8 cellular contexts compared by ENCODE assay signal in the genomic region with DNA sequence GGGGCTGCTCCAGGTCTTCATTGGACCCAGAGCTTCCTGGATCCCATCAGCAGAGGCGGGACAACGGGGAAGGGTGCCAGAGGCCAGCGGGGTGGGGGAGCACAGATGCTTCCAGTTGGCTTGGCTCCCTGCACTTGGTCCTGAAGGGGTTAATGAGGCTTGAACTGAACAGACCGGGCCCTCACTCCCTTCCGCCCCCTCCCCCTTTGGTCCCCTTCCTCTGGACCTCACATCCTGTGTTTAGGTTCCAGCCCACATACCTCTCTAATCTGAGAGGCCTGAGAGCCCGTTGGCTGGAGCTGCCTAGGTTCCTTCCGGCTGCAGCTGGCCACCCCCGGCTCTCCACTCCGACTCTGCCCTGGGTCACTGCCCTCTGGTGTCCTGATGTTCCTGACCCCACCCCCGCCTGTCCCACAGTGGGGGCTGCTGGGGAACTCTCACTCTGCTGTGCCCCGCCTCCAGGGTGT. TPM values are rescaled to one million over a fixed set of nuclear protein-coding genes. Genes with fewer than 3 reads are reported as not detected.
DNase-seq lines count a peak whose midpoint lies in the region; ATAC-seq and TF ChIP-seq lines count a peak whose summit lies in the region.

No MANE protein-coding gene starts in this region.

- TF ChIP-seq POLR2A in gastrocnemius medialis (IDR thresholded peaks at IDR 0.05): no peak

- 41 to 42% (median 41%) methylated on average over 9 to 11 of the region's 11 CpGs for WGBS in adipose tissue, 3 donors
- 12% methylated on average over 11 of the region's 11 CpGs for WGBS in right cardiac atrium

- peak; percentile 4 for TF ChIP-seq CTCF in GM10266 (IDR thresholded peaks at IDR 0.05; ENCODE audit: control insufficient read depth, insufficient read depth, low read depth, missing control alignments)
- TF ChIP-seq CTCF in gastrocnemius medialis (IDR thresholded peaks at IDR 0.05 in 4 of 5, conservative IDR thresholded peaks at IDR 0.05 in 1 of 5): no peak

- in situ Hi-C loops in gastrocnemius medialis (cut with MboI; ENCODE audit: low sequenced_read_pairs in 4 of 4): loop anchor here in 2 of 4 donors (25.0 kb wide), 2 partner anchors 344 to 644 kb away; no protein-coding TSS in a partner anchor

- no peak overlapping the region for H3K4me3 ChIP-seq in right cardiac atrium (ENCODE audit: low read length)
- H3K4me3 ChIP-seq in gastrocnemius medialis: peak overlapping the region in 2 of 4 donors; percentile 22 to 38

- peak overlapping the region; percentile 87 for H3K27ac ChIP-seq in adipose tissue (ENCODE audit: low read depth, low read length)
- peak overlapping the region; percentile 95 for H3K27ac ChIP-seq in right cardiac atrium (ENCODE audit: low read length)
- peak overlapping the region; percentile 95 to 100 (median 98) for H3K27ac ChIP-seq in gastrocnemius medialis

- H3K4me1 ChIP-seq in right cardiac atrium (ENCODE audit: control insufficient read depth, insufficient read depth, low read length): peaks cover 30% of the 10 kb centered on the region
- H3K4me1 ChIP-seq in gastrocnemius medialis: peaks cover 84 to 87% of the 10 kb centered on the region in 2 donors

- no peak for DNase-seq in GM10266 (ENCODE audit: extremely low spot score)
- peak; percentile 84 to 91 (median 90) for DNase-seq in right cardiac atrium
- DNase-seq in gastrocnemius medialis: peak in 1 of 2 donors; percentile 46
- DNase-seq in DMS53 (lab: John Stamatoyannopoulos, UW): no peak
- DNase-seq in AG08396 (ENCODE audit: low spot score): no peak

- intact Hi-C loops in right cardiac atrium (cut with DNase I) (loop anchor here in 2 of 4 donors (5.0 to 10.0 kb wide), 2 partner anchors 341 to 354 kb away; no protein-coding TSS in a partner anchor), gastrocnemius medialis (cut with DNase I; ENCODE audit: low total_unique reads) (loop anchor here (2.0 kb wide), 1 partner anchor 31 kb away; no protein-coding TSS in a partner anchor)

- ATAC-seq in right cardiac atrium: peak; percentile 23 to 59
- no peak for ATAC-seq in gastrocnemius medialis
- ATAC-seq in GM18873 (IDR thresholded peaks at IDR 0.05; ENCODE audit: low FRiP score, unreplicated experiment): no peak
- no peak for ATAC-seq in GM18520 (IDR thresholded peaks at IDR 0.05; ENCODE audit: unreplicated experiment)

- H3K36me3 ChIP-seq in gastrocnemius medialis: no peaks in the 10 kb centered on the region

- H3K9me3 ChIP-seq in right cardiac atrium (ENCODE audit: control insufficient read depth, low read length) (no peaks in the 10 kb centered on the region), gastrocnemius medialis (no peaks in the 10 kb centered on the region)

- H3K27me3 ChIP-seq in right cardiac atrium (ENCODE audit: control insufficient read depth, insufficient read depth) (no peaks in the 10 kb centered on the region), gastrocnemius medialis (no peaks in the 10 kb centered on the region)

RNA-seq across cellular contexts. Expression of gene PTPA, which starts 32.3 kb away (rescaled TPM):
- 10 to 100 TPM; 42.9 to 78.6 (median 43.6) TPM for polyA plus RNA-seq in adipose tissue
- total RNA-seq in right cardiac atrium: 100 to 1,000 TPM; 115 to 170 (median 144) TPM
- 147 TPM for polyA plus RNA-seq in right cardiac atrium
- total RNA-seq in gastrocnemius medialis: 10 to 100 TPM; 37.6 to 71.6 (median 53.5) TPM

RNA-seq across cellular contexts. Expression of gene CRAT, which starts 32.9 kb away (rescaled TPM):
- polyA plus RNA-seq in adipose tissue (10 to 100 TPM; 51.4 to 74.8 (median 52.2) TPM), right cardiac atrium (63.3 TPM)
- total RNA-seq in right cardiac atrium (10 to 100 TPM; 47.0 to 69.9 (median 56.8) TPM), gastrocnemius medialis (100 to 1,000 TPM; 137 to 167 (median 144) TPM)

RNA-seq across cellular contexts. Expression of gene IER5L, which starts 34.6 kb away (rescaled TPM):
- polyA plus RNA-seq in adipose tissue (10 to 100 TPM in 2 of 3 donors, 1 to 10 TPM in 1; 3.8 to 16.8 (median 10.3) TPM), right cardiac atrium (10.4 TPM)
- total RNA-seq in right cardiac atrium (1 to 10 TPM; 6.7 to 9.4 (median 8.7) TPM), gastrocnemius medialis (1 to 10 TPM in 3 of 4 donors, under 1 TPM in 1; 0.92 to 3.4 (median 2.9) TPM)

Comparison
In these comparisons a context has a peak if more than half of its experiments do, and no peak if none do; other contexts are left out.
1. DNase-seq: peak in right cardiac atrium (3 of 3); none in GM10266 (single experiment), DMS53 (single experiment) and AG08396 (single experiment).
2. ATAC-seq: peak in right cardiac atrium (2 of 2); none in gastrocnemius medialis (0 of 2), GM18873 (single experiment) and GM18520 (single experiment).
3. Peak in every context shown above with its lines, with median percentiles within 50 percentile points of each other: H3K27ac ChIP-seq.